Comparison of ENCODE assay signal across 1 cellular context in genomic region chr6:30322527-30323501, GRCh38.
TF ChIP-seq lines count a peak whose summit lies in the region.

No MANE protein-coding gene starts in this region.

TF ChIP-seq in H1, 55 proteins besides CTCF, POLR2A, EP300 and RAD21 (continued from another document):
- TF ChIP-seq, protein P1, sequence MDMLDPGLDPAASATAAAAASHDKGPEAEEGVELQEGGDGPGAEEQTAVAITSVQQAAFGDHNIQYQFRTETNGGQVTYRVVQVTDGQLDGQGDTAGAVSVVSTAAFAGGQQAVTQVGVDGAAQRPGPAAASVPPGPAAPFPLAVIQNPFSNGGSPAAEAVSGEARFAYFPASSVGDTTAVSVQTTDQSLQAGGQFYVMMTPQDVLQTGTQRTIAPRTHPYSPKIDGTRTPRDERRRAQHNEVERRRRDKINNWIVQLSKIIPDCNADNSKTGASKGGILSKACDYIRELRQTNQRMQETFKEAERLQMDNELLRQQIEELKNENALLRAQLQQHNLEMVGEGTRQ (IDR thresholded peaks at IDR 0.05; ENCODE audit: low read length) = no peak
- TF ChIP-seq SIRT6 (IDR thresholded peaks at IDR 0.05; ENCODE audit: low read length) (no peak), MAX (IDR thresholded peaks at IDR 0.05) (no peak), CBX8 (IDR thresholded peaks at IDR 0.05; ENCODE audit: borderline replicate concordance, low read depth, low read length) (no peak), SIX5 (IDR thresholded peaks at IDR 0.05; ENCODE audit: low read depth, low read length) (no peak), SP1 (IDR thresholded peaks at IDR 0.05; ENCODE audit: low read depth, low read length) (no peak), SP4 (IDR thresholded peaks at IDR 0.05; ENCODE audit: low read length) (no peak), SUZ12 (IDR thresholded peaks at IDR 0.05; ENCODE audit: low read length) (no peak)
